ENCODE assay signal across 8 cellular contexts in genomic region chr15:65517866-65518207, GRCh38. TPM values are rescaled to one million over a fixed set of nuclear protein-coding genes. Genes with fewer than 3 reads are reported as not detected.
DNase-seq lines count a peak whose midpoint lies in the region; ATAC-seq and TF ChIP-seq lines count a peak whose summit lies in the region.

No MANE protein-coding gene starts in this region.

- H3K27me3 Mint-ChIP-seq in activated CD8-positive, alpha-beta T cell treated with anti-CD3 and anti-CD28 coated beads for 36 hours: no peaks in the 10 kb centered on the region
- no peaks in the 10 kb centered on the region for H3K27me3 Mint-ChIP-seq in type B pancreatic cell

- H3K4me3 ChIP-seq in heart right ventricle (peak overlapping the region in 7 of 10 donors; percentile 93 to 100 (median 97)), kidney epithelial cell (ENCODE audit: low read depth, low read length) (peak overlapping the region; percentile 98)

- H3K27me3 ChIP-seq in heart right ventricle (no peaks in the 10 kb centered on the region), kidney epithelial cell (ENCODE audit: control insufficient read depth, insufficient read depth, low read length) (no peaks in the 10 kb centered on the region)

- ATAC-seq in heart right ventricle: no peak
- no peak for ATAC-seq in Right ventricle myocardium inferior
- peak; percentile 4 for ATAC-seq in activated CD8-positive, alpha-beta T cell treated with anti-CD3 and anti-CD28 coated beads for 36 hours
- ATAC-seq in HG02798 (IDR thresholded peaks at IDR 0.05; ENCODE audit: poor library complexity, unreplicated experiment): no peak

- WGBS in heart right ventricle, 2 donors: 33 to 36% methylated on average over 8 of the region's 8 CpGs

- CTCF ChIA-PET in activated CD8-positive, alpha-beta T cell treated with anti-CD3 and anti-CD28 coated beads for 36 hours (lab: Charles Lee): interaction anchor here (0.7 to 1.5 kb wide), 2 partner anchors 22 to 25 kb away, joined by 3 to 7 read pairs; no protein-coding TSS in a partner anchor

- peak overlapping the region in 8 of 10 donors; percentile 89 to 98 (median 94) for H3K27ac ChIP-seq in heart right ventricle

- no peaks in the 10 kb centered on the region for H3K9me3 ChIP-seq in heart right ventricle

- POLR2A ChIA-PET in activated CD8-positive, alpha-beta T cell treated with anti-CD3 and anti-CD28 coated beads for 36 hours (lab: Charles Lee): interaction anchor here (1.5 kb wide), 1 partner anchor 10 kb away, joined by 4 read pairs; no protein-coding TSS in a partner anchor

- H3K36me3 Mint-ChIP-seq in activated CD8-positive, alpha-beta T cell treated with anti-CD3 and anti-CD28 coated beads for 36 hours (ENCODE audit: low read depth): peaks cover 17% of the 10 kb centered on the region
- H3K36me3 Mint-ChIP-seq in type B pancreatic cell: no peaks in the 10 kb centered on the region

- peak overlapping the region; percentile 85 for H3K4me3 Mint-ChIP-seq in activated CD8-positive, alpha-beta T cell treated with anti-CD3 and anti-CD28 coated beads for 36 hours
- peak overlapping the region; percentile 92 for H3K4me3 Mint-ChIP-seq in type B pancreatic cell

- H3K9me3 Mint-ChIP-seq in activated CD8-positive, alpha-beta T cell treated with anti-CD3 and anti-CD28 coated beads for 36 hours: no peaks in the 10 kb centered on the region
- H3K9me3 Mint-ChIP-seq in type B pancreatic cell: no peaks in the 10 kb centered on the region

- intact Hi-C loops in heart right ventricle (cut with DNase I): no loop called here
- intact Hi-C loops in Right ventricle myocardium inferior (cut with DNase I): no loop called here
- intact Hi-C loops in activated CD8-positive, alpha-beta T cell treated with anti-CD3 and anti-CD28 coated beads for 36 hours (cut with micrococcal nuclease): no loop called here

- DNase-seq in heart right ventricle (no peak), Right ventricle myocardium inferior (ENCODE audit: missing footprints) (no peak), kidney epithelial cell (ENCODE audit: low read depth) (no peak), type B pancreatic cell (ENCODE audit: extremely low spot score, unreplicated experiment) (no peak), OCI-M1 (lab: John Stamatoyannopoulos, UW) (no peak), dedifferentiated amniotic fluid mesenchymal stem cell (ENCODE audit: extremely low spot score) (no peak)
- DNase-seq in activated CD8-positive, alpha-beta T cell treated with anti-CD3 and anti-CD28 coated beads for 36 hours: no peak

- peaks cover 11 to 41% (median 36%) of the 10 kb centered on the region in 9 donors for H3K4me1 ChIP-seq in heart right ventricle

- TF ChIP-seq CTCF in heart right ventricle (IDR thresholded peaks at IDR 0.05): peak in 2 of 9 donors; percentile 2 to 7
- TF ChIP-seq CTCF in activated CD8-positive, alpha-beta T cell treated with anti-CD3 and anti-CD28 coated beads for 36 hours (IDR thresholded peaks at IDR 0.05): no peak
- TF ChIP-seq CTCF in kidney epithelial cell (IDR thresholded peaks at IDR 0.05; ENCODE audit: insufficient read depth, low read length, poor library complexity, severe bottlenecking): no peak
- no peak for TF ChIP-seq CTCF in type B pancreatic cell (conservative IDR thresholded peaks at IDR 0.05)

- peak overlapping the region; percentile 91 for H3K27ac Mint-ChIP-seq in activated CD8-positive, alpha-beta T cell treated with anti-CD3 and anti-CD28 coated beads for 36 hours
- peak overlapping the region; percentile 87 for H3K27ac Mint-ChIP-seq in type B pancreatic cell

- peaks cover 29% of the 10 kb centered on the region for H3K4me1 Mint-ChIP-seq in activated CD8-positive, alpha-beta T cell treated with anti-CD3 and anti-CD28 coated beads for 36 hours (ENCODE audit: low read depth)
- peaks cover 14% of the 10 kb centered on the region for H3K4me1 Mint-ChIP-seq in type B pancreatic cell (ENCODE audit: unreplicated experiment)

- H3K36me3 ChIP-seq in heart right ventricle (peaks cover 0 to 18% (median 0%) of the 10 kb centered on the region in 9 donors), kidney epithelial cell (ENCODE audit: control insufficient read depth, insufficient read depth, low read length) (no peaks in the 10 kb centered on the region)

RNA-seq across cellular contexts. Expression of gene DPP8, which starts 0.3 kb away (rescaled TPM):
- total RNA-seq in heart right ventricle (10 to 100 TPM; 32.3 to 45.3 (median 38.9) TPM), Right ventricle myocardium inferior (35.6 TPM), kidney epithelial cell (27.2 and 30.8 TPM in 2 replicates), type B pancreatic cell (ENCODE audit: low replicate concordance) (25.0 and 27.4 TPM in 2 replicates)
- 1 to 10 TPM; 6.9 to 8.8 TPM for polyA plus RNA-seq in heart right ventricle
- 10 to 100 TPM; 27.7 to 32.6 TPM for total RNA-seq in activated CD8-positive, alpha-beta T cell treated with anti-CD3 and anti-CD28 coated beads for 36 hours

RNA-seq across cellular contexts. Expression of gene HACD3, which starts 12.4 kb away (rescaled TPM):
- total RNA-seq in heart right ventricle (10 to 100 TPM in 3 of 10 donors, 1 to 10 TPM in 7; 5.3 to 13.4 (median 8.4) TPM), Right ventricle myocardium inferior (10.5 TPM), kidney epithelial cell (92.7 and 99.6 TPM in 2 replicates), type B pancreatic cell (ENCODE audit: low replicate concordance) (91.5 and 123 TPM in 2 replicates)
- 1 to 10 TPM; 3.7 to 8.1 TPM for polyA plus RNA-seq in heart right ventricle
- 10 to 100 TPM; 30.2 to 32.5 TPM for total RNA-seq in activated CD8-positive, alpha-beta T cell treated with anti-CD3 and anti-CD28 coated beads for 36 hours
